8 cellular contexts compared by ENCODE assay signal in the genomic region with DNA sequence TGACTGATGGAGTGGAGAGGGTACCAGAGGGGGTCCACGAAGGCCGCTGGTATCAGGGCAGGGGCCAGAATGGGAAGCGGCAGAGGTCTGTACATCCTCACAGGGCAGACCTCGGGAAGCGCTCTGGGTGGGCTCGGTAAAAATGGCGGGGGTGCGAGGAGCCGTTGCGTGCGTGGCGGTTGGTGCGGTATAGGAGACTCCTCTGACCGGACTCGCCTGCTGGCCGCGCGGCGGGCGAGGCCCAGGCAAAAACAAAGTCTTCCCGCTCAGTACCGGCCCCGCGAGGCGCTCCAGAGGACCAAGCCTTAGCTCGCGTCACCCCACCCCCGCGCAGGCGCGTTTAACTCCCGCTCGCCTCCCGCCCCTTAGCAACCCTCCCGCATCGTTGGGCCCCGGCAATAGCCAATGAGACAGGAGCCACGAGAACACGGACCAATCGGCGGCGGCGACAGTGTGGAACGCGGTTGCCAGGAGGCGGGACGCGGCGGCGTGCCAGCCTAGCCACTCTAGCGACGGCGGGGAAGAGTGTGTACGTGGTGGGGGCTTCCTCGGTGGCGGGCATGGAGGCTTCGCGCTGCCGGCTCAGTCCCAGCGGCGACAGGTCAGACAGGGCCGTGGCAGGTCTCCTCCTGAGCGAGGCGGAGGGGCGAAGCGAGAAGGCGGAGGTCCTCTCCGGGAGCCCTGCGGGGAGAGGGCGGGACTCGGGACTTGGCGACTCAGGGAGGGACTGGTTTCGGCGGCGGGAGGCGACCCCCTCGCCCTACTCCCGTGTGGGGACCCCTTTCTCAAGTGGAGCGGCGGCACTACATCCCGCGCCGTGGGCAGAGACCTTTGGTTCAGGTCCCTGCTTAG. TPM values are rescaled to one million over a fixed set of nuclear protein-coding genes. Genes with fewer than 3 reads are reported as not detected.
A peak's percentile ranks its signal among the peaks of the same experiment; 100 is the strongest.
DNase-seq lines count a peak whose midpoint lies in the region; ATAC-seq and TF ChIP-seq lines count a peak whose summit lies in the region.

A gene with protein sequence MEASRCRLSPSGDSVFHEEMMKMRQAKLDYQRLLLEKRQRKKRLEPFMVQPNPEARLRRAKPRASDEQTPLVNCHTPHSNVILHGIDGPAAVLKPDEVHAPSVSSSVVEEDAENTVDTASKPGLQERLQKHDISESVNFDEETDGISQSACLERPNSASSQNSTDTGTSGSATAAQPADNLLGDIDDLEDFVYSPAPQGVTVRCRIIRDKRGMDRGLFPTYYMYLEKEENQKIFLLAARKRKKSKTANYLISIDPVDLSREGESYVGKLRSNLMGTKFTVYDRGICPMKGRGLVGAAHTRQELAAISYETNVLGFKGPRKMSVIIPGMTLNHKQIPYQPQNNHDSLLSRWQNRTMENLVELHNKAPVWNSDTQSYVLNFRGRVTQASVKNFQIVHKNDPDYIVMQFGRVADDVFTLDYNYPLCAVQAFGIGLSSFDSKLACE (plus strand): TSS at position 504 of the 852 bp plus-strand sequence. CDS start 57 bp downstream, at position 561.

- H3K9me3 Mint-ChIP-seq in type B pancreatic cell: no peaks in the 10 kb centered on the region

- peaks cover 18% of the 10 kb centered on the region for H3K4me1 Mint-ChIP-seq in type B pancreatic cell (ENCODE audit: unreplicated experiment)

- peaks cover 39% of the 10 kb centered on the region for H3K36me3 Mint-ChIP-seq in type B pancreatic cell

- WGBS in adrenal gland, 4 donors: 0 to 1% (median 0%) methylated on average over 13 to 83 of the region's 83 CpGs
- 0 to 1% (median 1%) methylated on average over 25 to 83 of the region's 83 CpGs for WGBS in heart left ventricle, 4 donors

- H3K27ac Mint-ChIP-seq in type B pancreatic cell: peak within 1 kb of the TSS; percentile 99

- H3K27ac ChIP-seq in adrenal gland: peak within 1 kb of the TSS; percentile 85 to 99 (median 95)
- H3K27ac ChIP-seq in heart left ventricle: peak within 1 kb of the TSS; percentile 75 to 98 (median 89)

- DNase-seq in NCI-H1417 (lab: John Stamatoyannopoulos, UW) (peak; percentile 96 to 100 (median 99)), SW480 (ENCODE audit: low spot score) (peak; percentile 99), adrenal gland (peak; percentile 99 to 100 (median 99)), heart left ventricle (peak; percentile 99), pons (ENCODE audit: low spot score) (peak; percentile 98), type B pancreatic cell (ENCODE audit: extremely low spot score, unreplicated experiment) (peak; percentile 99)

- peaks cover 3% of the 10 kb centered on the region for H3K27me3 Mint-ChIP-seq in type B pancreatic cell

- peak; percentile 64 to 93 for TF ChIP-seq POLR2A in adrenal gland (IDR thresholded peaks at IDR 0.05)
- peak in 1 of 2 donors; percentile 85 for TF ChIP-seq POLR2A in heart left ventricle (IDR thresholded peaks at IDR 0.05)

- H3K9me3 ChIP-seq in adrenal gland (replicated peaks in 1 of 3) (no peaks in the 10 kb centered on the region), heart left ventricle (no peaks in the 10 kb centered on the region)

- H3K36me3 ChIP-seq in adrenal gland (replicated peaks in 1 of 2) (peaks cover 0 to 6% of the 10 kb centered on the region in 2 donors), heart left ventricle (peaks cover 0 to 24% (median 0%) of the 10 kb centered on the region in 9 donors)

- no peaks in the 10 kb centered on the region for H3K27me3 ChIP-seq in adrenal gland
- no peaks in the 10 kb centered on the region for H3K27me3 ChIP-seq in heart left ventricle

- ATAC-seq in HG02759 (IDR thresholded peaks at IDR 0.05; ENCODE audit: unreplicated experiment) (peak; percentile 97), heart left ventricle (peak; percentile 99 to 100 (median 99))

- intact Hi-C loops in adrenal gland (cut with DNase I) (no loop called here), heart left ventricle (cut with DNase I) (loop anchor here in 1 of 10 donors (10.0 kb wide), 1 partner anchor 54 kb away; no protein-coding TSS in a partner anchor)

- H3K4me3 ChIP-seq in adrenal gland (peak within 1 kb of the TSS; percentile 35 to 99 (median 69)), heart left ventricle (peak within 1 kb of the TSS; percentile 62 to 97 (median 86))

- H3K4me3 Mint-ChIP-seq in type B pancreatic cell: peak within 1 kb of the TSS; percentile 99

- TF ChIP-seq CTCF in GM12872 (IDR thresholded peaks at IDR 0.05; ENCODE audit: insufficient read depth, low read depth, low read length): 0 out of 3 replicates have a peak, but pooled peaks have one; percentile 2
- TF ChIP-seq CTCF in adrenal gland (IDR thresholded peaks at IDR 0.05): peak in 1 of 6 experiments; percentile 6
- TF ChIP-seq CTCF in heart left ventricle (IDR thresholded peaks at IDR 0.05): peak in 4 of 12 donors; percentile 22 to 36 (median 30)
- no peak for TF ChIP-seq CTCF in type B pancreatic cell (conservative IDR thresholded peaks at IDR 0.05)

- peaks cover 25 to 49% of the 10 kb centered on the region in 2 donors for H3K4me1 ChIP-seq in adrenal gland (replicated peaks in 1 of 2)
- peaks cover 0 to 28% (median 11%) of the 10 kb centered on the region in 12 donors for H3K4me1 ChIP-seq in heart left ventricle

RNA-seq across cellular contexts. Expression of the gene that starts here (rescaled TPM):
- 10 to 100 TPM; 19.1 to 40.5 (median 25.0) TPM for total RNA-seq in adrenal gland
- 10 to 100 TPM; 19.3 to 36.6 (median 25.9) TPM for polyA plus RNA-seq in adrenal gland
- total RNA-seq in heart left ventricle: 1 to 10 TPM; 3.5 to 10.0 (median 5.3) TPM
- 1 to 10 TPM; 2.6 to 5.6 TPM for polyA plus RNA-seq in heart left ventricle
- 26.5 and 58.9 TPM in 2 replicates for total RNA-seq in type B pancreatic cell (ENCODE audit: low replicate concordance)

Comparison
In these comparisons a context has a peak if more than half of its experiments do, and no peak if none do; other contexts are left out.
1. Peak in every context shown above with its lines: DNase-seq, ATAC-seq, H3K4me3 ChIP-seq and H3K27ac ChIP-seq.